Comparison of ENCODE assay signal across 1 cellular context in the genomic region with DNA sequence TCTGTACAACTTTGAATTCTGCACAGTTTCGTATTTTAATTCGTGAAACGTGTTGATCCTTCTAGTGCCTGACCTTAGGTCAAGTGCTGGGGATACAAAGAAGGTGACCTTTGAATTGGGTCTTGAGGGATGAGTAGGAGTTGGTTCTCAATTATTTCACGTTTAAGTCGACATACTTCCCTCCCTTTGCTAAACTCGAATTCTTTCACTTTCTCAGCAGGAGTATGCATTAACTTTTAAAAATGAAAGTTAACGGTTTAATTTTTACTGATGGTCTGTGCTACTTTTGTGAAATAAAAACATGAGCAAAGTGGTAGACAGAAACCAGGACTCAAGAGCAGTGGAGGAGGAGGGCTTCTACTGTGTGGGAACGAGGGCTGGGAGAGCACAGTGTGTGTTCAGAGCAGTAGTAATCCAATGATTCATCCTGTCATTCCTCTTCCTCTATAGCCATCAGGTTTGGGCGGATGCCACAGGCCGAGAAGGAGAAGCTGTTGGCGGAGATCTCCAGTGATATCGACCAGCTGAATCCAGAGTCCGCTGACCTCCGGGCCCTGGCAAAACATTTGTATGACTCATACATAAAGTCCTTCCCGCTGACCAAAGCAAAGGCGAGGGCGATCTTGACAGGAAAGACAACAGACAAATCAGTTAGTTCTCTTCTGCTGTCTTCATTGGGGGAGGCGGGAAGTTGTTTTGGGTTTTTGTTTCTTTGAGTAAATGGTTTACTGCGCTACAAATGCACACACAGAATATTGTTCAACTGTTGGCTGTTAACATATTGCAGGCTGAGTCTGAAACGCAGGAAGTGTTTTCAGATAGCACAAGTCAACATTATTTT.
TF ChIP-seq lines count a peak whose summit lies in the region.

No MANE protein-coding gene starts in this region.

TF ChIP-seq in HEK293, 187 proteins besides CTCF, POLR2A, EP300 and RAD21 (continued from another document):
- TF ChIP-seq, protein P1, sequence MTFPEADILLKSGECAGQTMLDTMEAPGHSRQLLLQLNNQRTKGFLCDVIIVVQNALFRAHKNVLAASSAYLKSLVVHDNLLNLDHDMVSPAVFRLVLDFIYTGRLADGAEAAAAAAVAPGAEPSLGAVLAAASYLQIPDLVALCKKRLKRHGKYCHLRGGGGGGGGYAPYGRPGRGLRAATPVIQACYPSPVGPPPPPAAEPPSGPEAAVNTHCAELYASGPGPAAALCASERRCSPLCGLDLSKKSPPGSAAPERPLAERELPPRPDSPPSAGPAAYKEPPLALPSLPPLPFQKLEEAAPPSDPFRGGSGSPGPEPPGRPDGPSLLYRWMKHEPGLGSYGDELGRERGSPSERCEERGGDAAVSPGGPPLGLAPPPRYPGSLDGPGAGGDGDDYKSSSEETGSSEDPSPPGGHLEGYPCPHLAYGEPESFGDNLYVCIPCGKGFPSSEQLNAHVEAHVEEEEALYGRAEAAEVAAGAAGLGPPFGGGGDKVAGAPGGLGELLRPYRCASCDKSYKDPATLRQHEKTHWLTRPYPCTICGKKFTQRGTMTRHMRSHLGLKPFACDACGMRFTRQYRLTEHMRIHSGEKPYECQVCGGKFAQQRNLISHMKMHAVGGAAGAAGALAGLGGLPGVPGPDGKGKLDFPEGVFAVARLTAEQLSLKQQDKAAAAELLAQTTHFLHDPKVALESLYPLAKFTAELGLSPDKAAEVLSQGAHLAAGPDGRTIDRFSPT (tag by site-specific recombination; IDR thresholded peaks at IDR 0.05), result no peak
- no peak for TF ChIP-seq SALL2 (tag by site-specific recombination; IDR thresholded peaks at IDR 0.05; ENCODE audit: borderline replicate concordance)
- peak; percentile 74 for TF ChIP-seq SETDB1 (IDR thresholded peaks at IDR 0.05; ENCODE audit: insufficient read length, low read length)
- TF ChIP-seq KLF7 (tag by site-specific recombination; IDR thresholded peaks at IDR 0.05; ENCODE audit: borderline replicate concordance), result no peak
- TF ChIP-seq, protein P2, sequence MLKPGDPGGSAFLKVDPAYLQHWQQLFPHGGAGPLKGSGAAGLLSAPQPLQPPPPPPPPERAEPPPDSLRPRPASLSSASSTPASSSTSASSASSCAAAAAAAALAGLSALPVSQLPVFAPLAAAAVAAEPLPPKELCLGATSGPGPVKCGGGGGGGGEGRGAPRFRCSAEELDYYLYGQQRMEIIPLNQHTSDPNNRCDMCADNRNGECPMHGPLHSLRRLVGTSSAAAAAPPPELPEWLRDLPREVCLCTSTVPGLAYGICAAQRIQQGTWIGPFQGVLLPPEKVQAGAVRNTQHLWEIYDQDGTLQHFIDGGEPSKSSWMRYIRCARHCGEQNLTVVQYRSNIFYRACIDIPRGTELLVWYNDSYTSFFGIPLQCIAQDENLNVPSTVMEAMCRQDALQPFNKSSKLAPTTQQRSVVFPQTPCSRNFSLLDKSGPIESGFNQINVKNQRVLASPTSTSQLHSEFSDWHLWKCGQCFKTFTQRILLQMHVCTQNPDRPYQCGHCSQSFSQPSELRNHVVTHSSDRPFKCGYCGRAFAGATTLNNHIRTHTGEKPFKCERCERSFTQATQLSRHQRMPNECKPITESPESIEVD (tag by site-specific recombination; IDR thresholded peaks at IDR 0.05), result no peak
- TF ChIP-seq ZFP3 (tag by site-specific recombination; IDR thresholded peaks at IDR 0.05; ENCODE audit: low read depth), result peak; percentile 73
- TF ChIP-seq ZNF692 (tag by site-specific recombination; IDR thresholded peaks at IDR 0.05), result no peak
- TF ChIP-seq ZNF221 (tag by site-specific recombination; IDR thresholded peaks at IDR 0.05; ENCODE audit: borderline replicate concordance), result no peak
